ENCODE assay signal across 15 cellular contexts in the genomic region with DNA sequence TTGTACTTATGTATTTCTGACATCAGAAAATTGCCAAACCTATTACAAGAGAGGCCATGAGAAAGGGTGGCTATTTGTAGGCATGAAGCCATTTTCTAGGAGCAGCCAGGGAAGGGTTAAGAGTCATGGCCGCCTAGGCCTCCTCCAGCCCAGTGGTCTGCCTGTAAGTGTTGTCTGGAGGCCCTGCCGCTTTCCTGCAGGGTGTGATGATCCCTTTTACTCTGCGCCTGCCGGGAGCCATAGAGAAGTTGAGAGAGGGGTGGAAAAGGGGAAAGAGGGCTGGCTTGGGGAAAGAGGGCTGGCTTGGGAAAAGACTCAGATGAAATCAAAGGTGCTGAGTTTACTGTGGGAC. TPM values are rescaled to one million over a fixed set of nuclear protein-coding genes. Genes with fewer than 3 reads are reported as not detected.
A peak's percentile ranks its signal among the peaks of the same experiment; 100 is the strongest.
DNase-seq lines count a peak whose midpoint lies in the region; ATAC-seq lines count a peak whose summit lies in the region.
"Had no signal": no experiment of that assay in that cellular context is flagged by ENCODE, and none has a peak within 500 bp of the region (broad histone marks: within the 10 kb centered on the region; RNA-seq: fewer than 3 reads in every experiment).

No MANE protein-coding gene starts in this region.

- ATAC-seq in esophagus mucosa, result no peak

- no peak overlapping the region for H3K4me3 Mint-ChIP-seq in activated naive CD4-positive, alpha-beta T cell treated with anti-CD3 and anti-CD28 coated beads for 36 hours

- H3K9ac ChIP-seq in BLaER1 treated with 17β-estradiol and CSF1 and Interleukin-3, amounts not matched to agents 10 nM and 100 nM, result no peak overlapping the region
- H3K9ac ChIP-seq in HUES64 (ENCODE audit: low read depth, low read length), result no peak overlapping the region
- peak overlapping the region; percentile 23 for H3K9ac ChIP-seq in mucosa of stomach (ENCODE audit: low read length)

- peaks cover 0 to 5% (median 0%) of the 10 kb centered on the region in 11 experiments; a peak in 1 of 22 replicates for H3K9me3 ChIP-seq in BLaER1 treated with 17β-estradiol and CSF1 and Interleukin-3, amounts not matched to agents 10 nM and 100 nM (replicated peaks in 1 of 11)
- H3K9me3 ChIP-seq in HUES64 (ENCODE audit: insufficient read depth, low read depth, low read length) (no peaks in the 10 kb centered on the region), mucosa of stomach (ENCODE audit: control insufficient read depth, low read length) (no peaks in the 10 kb centered on the region)
- H3K9me3 ChIP-seq: neutrophil had no signal

- no peaks in the 10 kb centered on the region for H3K27me3 ChIP-seq in BLaER1 treated with 17β-estradiol and CSF1 and Interleukin-3, amounts not matched to agents 10 nM and 100 nM
- H3K27me3 ChIP-seq in HUES64 (ENCODE audit: insufficient read depth, low read length), result no peaks in the 10 kb centered on the region
- no peaks in the 10 kb centered on the region for H3K27me3 ChIP-seq in mucosa of stomach (ENCODE audit: control insufficient read depth, insufficient read depth, low read length)

- CTCF ChIA-PET in activated naive CD4-positive, alpha-beta T cell treated with anti-CD3 and anti-CD28 coated beads for 36 hours (lab: Charles Lee), result no interaction called here

- no peak overlapping the region for H3K27ac Mint-ChIP-seq in activated naive CD4-positive, alpha-beta T cell treated with anti-CD3 and anti-CD28 coated beads for 36 hours
- H3K27ac Mint-ChIP-seq: activated B cell treated with CpG ODN at 0.5 μM for 24 hours; activated CD8-positive, alpha-beta T cell treated with anti-CD3 and anti-CD28 coated beads, Interleukin-2, amount 10 ng/mL, durations not matched to agents 7 days and 5 days had no signal

- H3K27ac ChIP-seq in BLaER1 treated with 17β-estradiol and CSF1 and Interleukin-3, amounts not matched to agents 10 nM and 100 nM, result no peak overlapping the region
- H3K27ac ChIP-seq in HUES64 (ENCODE audit: low read depth, low read length), result peak overlapping the region; percentile 29; the same call in 1 of the 2 replicates
- H3K27ac ChIP-seq: neutrophil had no signal

- no peak overlapping the region for H3K4me3 ChIP-seq in BLaER1 treated with 17β-estradiol and CSF1 and Interleukin-3, amounts not matched to agents 10 nM and 100 nM
- H3K4me3 ChIP-seq in HUES64 (ENCODE audit: low read length) (no peak overlapping the region), mucosa of stomach (ENCODE audit: low read length) (no peak overlapping the region)

- no peaks in the 10 kb centered on the region for H4K20me1 ChIP-seq in BLaER1 treated with 17β-estradiol and CSF1 and Interleukin-3, amounts not matched to agents 10 nM and 100 nM

- H3K27me3 Mint-ChIP-seq in activated naive CD4-positive, alpha-beta T cell treated with anti-CD3 and anti-CD28 coated beads for 36 hours (ENCODE audit: low read depth), result peaks cover 3% of the 10 kb centered on the region
- H3K27me3 Mint-ChIP-seq: activated B cell treated with CpG ODN at 0.5 μM for 24 hours; CD8-positive, alpha-beta memory T cell had no signal

- H3K36me3 ChIP-seq in BLaER1 treated with 17β-estradiol and CSF1 and Interleukin-3, amounts not matched to agents 10 nM and 100 nM, result no peaks in the 10 kb centered on the region
- H3K36me3 ChIP-seq in HUES64 (ENCODE audit: insufficient read depth, low read length), result no peaks in the 10 kb centered on the region
- H3K36me3 ChIP-seq in mucosa of stomach (ENCODE audit: control insufficient read depth, insufficient read depth, low read length), result no peaks in the 10 kb centered on the region
- H3K36me3 ChIP-seq: neutrophil had no signal

- H3K9me3 Mint-ChIP-seq in activated naive CD4-positive, alpha-beta T cell treated with anti-CD3 and anti-CD28 coated beads for 36 hours, result no peaks in the 10 kb centered on the region
- H3K9me3 Mint-ChIP-seq: activated B cell treated with CpG ODN at 0.5 μM for 24 hours; CD8-positive, alpha-beta memory T cell had no signal

- peaks cover 15% of the 10 kb centered on the region for H3K4me1 Mint-ChIP-seq in activated naive CD4-positive, alpha-beta T cell treated with anti-CD3 and anti-CD28 coated beads for 36 hours (ENCODE audit: low read depth)

- H3K36me3 Mint-ChIP-seq in activated naive CD4-positive, alpha-beta T cell treated with anti-CD3 and anti-CD28 coated beads for 36 hours (ENCODE audit: low read depth), result no peaks in the 10 kb centered on the region
- H3K36me3 Mint-ChIP-seq: CD8-positive, alpha-beta memory T cell had no signal

- intact Hi-C loops in activated naive CD4-positive, alpha-beta T cell treated with anti-CD3 and anti-CD28 coated beads for 36 hours (cut with micrococcal nuclease), result loop anchor here (1.0 to 2.0 kb wide), 7 partner anchors 8 to 167 kb away; partner anchors contain the start of genes HTD2, KCTD6, PDHB and RPP14

- DNase-seq in cerebellar cortex (ENCODE audit: low spot score) (peak; percentile 25), kidney glomerular epithelial cell (lab: John Stamatoyannopoulos, UW) (no peak), T1000 (lab: John Stamatoyannopoulos, UW) (no peak)
- no peak for DNase-seq in activated naive CD4-positive, alpha-beta T cell treated with anti-CD3 and anti-CD28 coated beads for 36 hours
- DNase-seq: activated B cell treated with CpG ODN at 0.5 μM for 24 hours; activated CD8-positive, alpha-beta T cell treated with anti-CD3 and anti-CD28 coated beads, Interleukin-2, amount 10 ng/mL, durations not matched to agents 7 days and 5 days; CD8-positive, alpha-beta memory T cell; NCI-H2081 treated with DMSO at 0.1 percent for 48 hours; SIG-M5; T-helper 2 cell had no signal

- 28% methylated on average over 4 of the region's 4 CpGs for WGBS in HUES64

- H3K4me1 ChIP-seq in BLaER1 treated with 17β-estradiol and CSF1 and Interleukin-3, amounts not matched to agents 10 nM and 100 nM, result peaks cover 12 to 15% (median 14%) of the 10 kb centered on the region in 10 experiments; a peak in 19 of 20 replicates
- H3K4me1 ChIP-seq in HUES64 (ENCODE audit: insufficient read depth, low read length) (peaks cover 12% of the 10 kb centered on the region), mucosa of stomach (ENCODE audit: control insufficient read depth, insufficient read depth, low read length) (peaks cover 11% of the 10 kb centered on the region)

- peak overlapping the region; percentile 51 to 78 (median 65); a peak in 19 of 22 replicates for H3K4me2 ChIP-seq in BLaER1 treated with 17β-estradiol and CSF1 and Interleukin-3, amounts not matched to agents 10 nM and 100 nM

RNA-seq across cellular contexts. Expression of gene KCTD6, which starts 29.1 kb away (rescaled TPM):
- polyA plus RNA-seq in HUES64 (2013, experiment 1 of 2), result 15.9 TPM
- polyA plus RNA-seq in HUES64 (2013, experiment 2 of 2), result 22.1 TPM
- 8.0 TPM for total RNA-seq in esophagus mucosa
- total RNA-seq in activated naive CD4-positive, alpha-beta T cell treated with anti-CD3 and anti-CD28 coated beads for 36 hours, result 1 to 10 TPM; 8.4 to 9.9 TPM

RNA-seq across cellular contexts. Expression of gene PDHB, which starts 29.2 kb away (rescaled TPM):
- polyA plus RNA-seq in HUES64 (2013, experiment 1 of 2), result 102 TPM
- polyA plus RNA-seq in HUES64 (2013, experiment 2 of 2), result 107 TPM
- 52.6 TPM for total RNA-seq in esophagus mucosa
- total RNA-seq in activated naive CD4-positive, alpha-beta T cell treated with anti-CD3 and anti-CD28 coated beads for 36 hours, result 10 to 100 TPM; 51.6 to 53.7 TPM
